ENCODE assay signal across 32 cellular contexts in genomic region chr7:28706607-28707006, GRCh38.
"Had no signal": no experiment of that assay in that cellular context is flagged by ENCODE, and none has a peak within 500 bp of the region (broad histone marks: within the 10 kb centered on the region; RNA-seq: fewer than 3 reads in every experiment).

No MANE protein-coding gene starts in this region.

- H3K4me3 ChIP-seq: adrenal gland, body of pancreas, coronary artery, skin epidermis, tibial artery had no signal

- H3K27ac ChIP-seq: adrenal gland, body of pancreas, coronary artery, skin epidermis, tibial artery, WERI-Rb-1 had no signal

- H3K27me3 Mint-ChIP-seq: activated CD4-positive, alpha-beta T cell treated with anti-CD3 and anti-CD28 coated beads, Interleukin-2, amount 10 ng/mL, durations not matched to agents 24 days and 14 days; activated naive CD8-positive, alpha-beta T cell treated with anti-CD3 and anti-CD28 coated beads for 36 hours had no signal

- H3K4me3 Mint-ChIP-seq: activated CD4-positive, alpha-beta memory T cell treated with anti-CD3 and anti-CD28 coated beads for 36 hours; activated CD4-positive, alpha-beta T cell treated with anti-CD3 and anti-CD28 coated beads, Interleukin-2, amount 10 ng/mL, durations not matched to agents 24 days and 14 days; activated naive CD4-positive, alpha-beta T cell treated with anti-CD3 and anti-CD28 coated beads for 36 hours; activated naive CD8-positive, alpha-beta T cell treated with anti-CD3 and anti-CD28 coated beads for 36 hours; activated T-helper 1 cell treated with anti-CD3 and anti-CD28 coated beads, Interleukin-12 subunit alpha, Interleukin-12 subunit beta, Interleukin-2, Interleukin-4 antibody, amounts not matched to agents 30 ng/mL and 10 ng/mL and 1 ng/mL, durations not matched to agents 14 hours and 24 hours and 36 hours; effector memory CD8-positive, alpha-beta T cell; natural killer cell; stimulated activated effector memory CD8-positive, alpha-beta T cell treated with anti-CD3 and anti-CD28 coated beads, Interleukin-12 subunit alpha, Interleukin-12 subunit beta, amount 100 ng/mL, for 72 hours; stimulated activated naive CD8-positive, alpha-beta T cell treated with anti-CD3 and anti-CD28 coated beads, Interleukin-15, amount 100 ng/mL, for 72 hours; T-helper 1 cell treated with Interleukin-12 subunit alpha and Interleukin-12 subunit beta and Interleukin-4 antibody, amounts not matched to agents 30 μg/mL and 1 μg/mL, for 36 hours had no signal

- ATAC-seq: body of pancreas; effector memory CD8-positive, alpha-beta T cell; left colon; natural killer cell; sciatic nerve; stimulated activated effector memory CD8-positive, alpha-beta T cell treated with anti-CD3 and anti-CD28 coated beads, Interleukin-12 subunit alpha, Interleukin-12 subunit beta, amount 100 ng/mL, for 72 hours; stimulated activated naive CD8-positive, alpha-beta T cell treated with anti-CD3 and anti-CD28 coated beads, Interleukin-15, amount 100 ng/mL, for 72 hours had no signal

- H3K4me1 ChIP-seq: adrenal gland had no signal

- H3K4me1 Mint-ChIP-seq: activated CD4-positive, alpha-beta T cell treated with anti-CD3 and anti-CD28 coated beads, Interleukin-2, amount 10 ng/mL, durations not matched to agents 24 days and 14 days; activated naive CD8-positive, alpha-beta T cell treated with anti-CD3 and anti-CD28 coated beads for 36 hours; natural killer cell; stimulated activated effector memory CD8-positive, alpha-beta T cell treated with anti-CD3 and anti-CD28 coated beads, Interleukin-12 subunit alpha, Interleukin-12 subunit beta, amount 100 ng/mL, for 72 hours; stimulated activated naive CD8-positive, alpha-beta T cell treated with anti-CD3 and anti-CD28 coated beads, Interleukin-15, amount 100 ng/mL, for 72 hours had no signal

- H3K36me3 ChIP-seq: adrenal gland, tibial artery, WERI-Rb-1 had no signal

- H3K9me3 ChIP-seq: adrenal gland, body of pancreas, tibial artery had no signal

- H3K36me3 Mint-ChIP-seq: activated CD4-positive, alpha-beta memory T cell treated with anti-CD3 and anti-CD28 coated beads for 36 hours; activated naive CD8-positive, alpha-beta T cell treated with anti-CD3 and anti-CD28 coated beads for 36 hours; natural killer cell; stimulated activated effector memory CD8-positive, alpha-beta T cell treated with anti-CD3 and anti-CD28 coated beads, Interleukin-12 subunit alpha, Interleukin-12 subunit beta, amount 100 ng/mL, for 72 hours had no signal

- H3K27ac Mint-ChIP-seq: activated CD4-positive, alpha-beta memory T cell treated with anti-CD3 and anti-CD28 coated beads for 36 hours; activated CD4-positive, alpha-beta T cell treated with anti-CD3 and anti-CD28 coated beads, Interleukin-2, amount 10 ng/mL, durations not matched to agents 24 days and 14 days; activated naive CD4-positive, alpha-beta T cell treated with anti-CD3 and anti-CD28 coated beads for 36 hours; activated naive CD8-positive, alpha-beta T cell treated with anti-CD3 and anti-CD28 coated beads for 36 hours; activated T-helper 1 cell treated with anti-CD3 and anti-CD28 coated beads, Interleukin-12 subunit alpha, Interleukin-12 subunit beta, Interleukin-2, Interleukin-4 antibody, amounts not matched to agents 30 ng/mL and 10 ng/mL and 1 ng/mL, durations not matched to agents 14 hours and 24 hours and 36 hours; effector memory CD8-positive, alpha-beta T cell; natural killer cell; stimulated activated effector memory CD8-positive, alpha-beta T cell treated with anti-CD3 and anti-CD28 coated beads, Interleukin-12 subunit alpha, Interleukin-12 subunit beta, amount 100 ng/mL, for 72 hours; T-helper 1 cell treated with Interleukin-12 subunit alpha and Interleukin-12 subunit beta and Interleukin-4 antibody, amounts not matched to agents 30 μg/mL and 1 μg/mL, for 36 hours had no signal

- DNase-seq: activated CD4-positive, alpha-beta memory T cell treated with anti-CD3 and anti-CD28 coated beads for 36 hours; activated CD4-positive, alpha-beta T cell treated with anti-CD3 and anti-CD28 coated beads, Interleukin-2, amount 10 ng/mL, durations not matched to agents 24 days and 14 days; activated CD4-positive, CD25-positive, alpha-beta regulatory T cell treated with anti-CD3 and anti-CD28 coated beads, Interleukin-2, amount 50 U/mL, for 72 hours; activated CD8-positive, alpha-beta memory T cell treated with anti-CD3 and anti-CD28 coated beads, Interleukin-2, amount 50 U/mL, for 4 hours; activated effector memory CD4-positive, alpha-beta T cell treated with anti-CD3 and anti-CD28 coated beads, Interleukin-2, amount 50 U/mL, for 16 hours; activated naive CD4-positive, alpha-beta T cell treated with anti-CD3 and anti-CD28 coated beads for 36 hours; activated naive CD8-positive, alpha-beta T cell treated with anti-CD3 and anti-CD28 coated beads for 36 hours; activated T-cell treated with anti-CD3 and anti-CD28 coated beads, Interleukin-2, amount 50 U/mL, for 1 hour; adrenal gland; aorta; body of pancreas; effector memory CD8-positive, alpha-beta T cell; head of caudate nucleus; hippocampal formation; kidney; left colon; mesendoderm; natural killer cell; retina; stimulated activated CD4-positive, alpha-beta T cell treated with anti-CD3 and anti-CD28 coated beads, Interleukin-12 subunit alpha, Interleukin-12 subunit beta, amount 100 ng/mL, for 4 hours; stimulated activated CD4-positive, alpha-beta T cell treated with anti-CD3 and anti-CD28 coated beads, Interleukin-4, amount 100 ng/mL, for 24 hours; stimulated activated naive CD8-positive, alpha-beta T cell treated with anti-CD3 and anti-CD28 coated beads, Interleukin-15, amount 100 ng/mL, for 72 hours; SW 1271; T-helper 9 cell; tibial artery; WERI-Rb-1 had no signal

- H3K9me3 Mint-ChIP-seq: activated CD4-positive, alpha-beta memory T cell treated with anti-CD3 and anti-CD28 coated beads for 36 hours; activated CD4-positive, alpha-beta T cell treated with anti-CD3 and anti-CD28 coated beads, Interleukin-2, amount 10 ng/mL, durations not matched to agents 24 days and 14 days; activated naive CD4-positive, alpha-beta T cell treated with anti-CD3 and anti-CD28 coated beads for 36 hours; activated T-helper 1 cell treated with anti-CD3 and anti-CD28 coated beads, Interleukin-12 subunit alpha, Interleukin-12 subunit beta, Interleukin-2, Interleukin-4 antibody, amounts not matched to agents 30 ng/mL and 10 ng/mL and 1 ng/mL, durations not matched to agents 14 hours and 24 hours and 36 hours; effector memory CD8-positive, alpha-beta T cell; natural killer cell; stimulated activated naive CD8-positive, alpha-beta T cell treated with anti-CD3 and anti-CD28 coated beads, Interleukin-15, amount 100 ng/mL, for 72 hours; T-helper 1 cell treated with Interleukin-12 subunit alpha and Interleukin-12 subunit beta and Interleukin-4 antibody, amounts not matched to agents 30 μg/mL and 1 μg/mL, for 36 hours had no signal

- H3K27me3 ChIP-seq: adrenal gland, body of pancreas, tibial artery had no signal
